Comparison of ENCODE assay signal across 14 cellular contexts in genomic region chr9:99137225-99137624, GRCh38. TPM values are rescaled to one million over a fixed set of nuclear protein-coding genes. Genes with fewer than 3 reads are reported as not detected.
DNase-seq lines count a peak whose midpoint lies in the region; ATAC-seq lines count a peak whose summit lies in the region.
"Had no signal": no experiment of that assay in that cellular context is flagged by ENCODE, and none has a peak within 500 bp of the region (broad histone marks: within the 10 kb centered on the region; RNA-seq: fewer than 3 reads in every experiment).

No MANE protein-coding gene starts in this region.

- no peak overlapping the region for H3K4me3 Mint-ChIP-seq in activated naive CD4-positive, alpha-beta T cell treated with anti-CD3 and anti-CD28 coated beads for 36 hours
- H3K4me3 Mint-ChIP-seq in stimulated activated naive CD8-positive, alpha-beta T cell treated with anti-CD3 and anti-CD28 coated beads, Interleukin-15, amount 100 ng/mL, for 72 hours = peak overlapping the region; percentile 29 to 74

- no peak for ATAC-seq in stimulated activated naive CD8-positive, alpha-beta T cell treated with anti-CD3 and anti-CD28 coated beads, Interleukin-15, amount 100 ng/mL, for 72 hours
- ATAC-seq in HG03280 (IDR thresholded peaks at IDR 0.05; ENCODE audit: unreplicated experiment) (no peak), HG02610 (IDR thresholded peaks at IDR 0.05; ENCODE audit: unreplicated experiment) (no peak)

- intact Hi-C loops in activated naive CD4-positive, alpha-beta T cell treated with anti-CD3 and anti-CD28 coated beads for 36 hours (cut with micrococcal nuclease) = loop anchor here (1.0 to 5.0 kb wide), 2 partner anchors 24 to 330 kb away; partner anchors contain the start of gene GALNT12

- H3K27ac Mint-ChIP-seq in activated naive CD4-positive, alpha-beta T cell treated with anti-CD3 and anti-CD28 coated beads for 36 hours = peak overlapping the region; percentile 5
- peak overlapping the region in 1 of 2 donors; percentile 77 for H3K27ac Mint-ChIP-seq in stimulated activated naive CD8-positive, alpha-beta T cell treated with anti-CD3 and anti-CD28 coated beads, Interleukin-15, amount 100 ng/mL, for 72 hours

- no peaks in the 10 kb centered on the region for H3K9me3 Mint-ChIP-seq in activated naive CD4-positive, alpha-beta T cell treated with anti-CD3 and anti-CD28 coated beads for 36 hours
- no peaks in the 10 kb centered on the region for H3K9me3 Mint-ChIP-seq in stimulated activated naive CD8-positive, alpha-beta T cell treated with anti-CD3 and anti-CD28 coated beads, Interleukin-15, amount 100 ng/mL, for 72 hours

- H3K4me1 Mint-ChIP-seq in activated naive CD4-positive, alpha-beta T cell treated with anti-CD3 and anti-CD28 coated beads for 36 hours (ENCODE audit: low read depth) = peaks cover 53% of the 10 kb centered on the region
- H3K4me1 Mint-ChIP-seq in stimulated activated naive CD8-positive, alpha-beta T cell treated with anti-CD3 and anti-CD28 coated beads, Interleukin-15, amount 100 ng/mL, for 72 hours = peaks cover 74% of the 10 kb centered on the region

- peaks cover 13% of the 10 kb centered on the region for H3K36me3 Mint-ChIP-seq in activated naive CD4-positive, alpha-beta T cell treated with anti-CD3 and anti-CD28 coated beads for 36 hours (ENCODE audit: low read depth)

- no peak for DNase-seq in activated naive CD4-positive, alpha-beta T cell treated with anti-CD3 and anti-CD28 coated beads for 36 hours
- DNase-seq in activated naive CD4-positive, alpha-beta T cell (lab: John Stamatoyannopoulos, UW) = no peak
- DNase-seq in SIG-M5 treated with dmso at 0.1 percent for 504 hours (lab: John Stamatoyannopoulos, UW; ENCODE audit: unreplicated experiment) (peak; percentile 82), germinal center (ENCODE audit: low spot score) (peak; percentile 6), RKO (ENCODE audit: low spot score) (no peak)
- DNase-seq in stimulated activated naive CD8-positive, alpha-beta T cell treated with anti-CD3 and anti-CD28 coated beads, Interleukin-15, amount 100 ng/mL, for 72 hours = no peak
- DNase-seq: activated CD8-positive, alpha-beta memory T cell treated with anti-CD3 and anti-CD28 coated beads, Interleukin-2, amount 50 U/mL, for 4 hours; DMS 273 treated with DMSO at 0.1 percent for 48 hours; NCI-H146; NCI-H524; nucleus accumbens; small intestine had no signal

- no peaks in the 10 kb centered on the region for H3K27me3 Mint-ChIP-seq in activated naive CD4-positive, alpha-beta T cell treated with anti-CD3 and anti-CD28 coated beads for 36 hours (ENCODE audit: low read depth)
- H3K27me3 Mint-ChIP-seq in stimulated activated naive CD8-positive, alpha-beta T cell treated with anti-CD3 and anti-CD28 coated beads, Interleukin-15, amount 100 ng/mL, for 72 hours = no peaks in the 10 kb centered on the region

- CTCF ChIA-PET in activated naive CD4-positive, alpha-beta T cell treated with anti-CD3 and anti-CD28 coated beads for 36 hours (lab: Charles Lee) = interaction anchor here (0.7 to 8.1 kb wide), 6 partner anchors 13 to 289 kb away, joined by 3 to 177 read pairs (median 4); partner anchors contain the start of gene TGFBR1

RNA-seq across cellular contexts. Expression of gene TGFBR1, which starts 32.3 kb away (rescaled TPM):
- 10 to 100 TPM; 13.7 to 16.9 TPM for total RNA-seq in activated naive CD4-positive, alpha-beta T cell treated with anti-CD3 and anti-CD28 coated beads for 36 hours

Comparison
In these comparisons a context has a peak if more than half of its experiments do, and no peak if none do; other contexts are left out.
1. DNase-seq: peak in SIG-M5 treated with dmso at 0.1 percent for 504 hours (single experiment) and germinal center (single experiment); none in activated naive CD4-positive, alpha-beta T cell treated with anti-CD3 and anti-CD28 coated beads for 36 hours (single experiment), activated naive CD4-positive, alpha-beta T cell (0 of 4), stimulated activated naive CD8-positive, alpha-beta T cell treated with anti-CD3 and anti-CD28 coated beads, Interleukin-15, amount 100 ng/mL, for 72 hours (0 of 2) and RKO (single experiment).